24 cellular contexts compared by ENCODE assay signal in the genomic region with DNA sequence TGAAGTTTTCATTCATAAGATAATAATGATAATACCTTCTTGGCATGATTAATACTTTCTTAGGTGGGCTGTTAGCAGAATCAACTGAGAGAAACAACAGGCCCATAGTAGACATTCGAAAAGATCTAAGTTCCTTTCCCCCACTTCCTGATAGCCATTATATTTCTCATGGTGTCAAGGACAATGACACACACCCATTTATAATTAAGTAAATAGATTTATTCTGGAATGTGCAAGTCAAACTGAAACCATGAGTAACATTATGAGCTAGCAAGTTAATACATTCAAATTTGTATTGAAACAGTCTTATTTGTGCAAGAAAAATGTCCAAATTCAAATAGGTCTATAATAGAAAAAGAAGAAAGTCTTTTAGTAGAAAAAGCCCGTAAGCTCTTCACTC.
"Had no signal": no experiment of that assay in that cellular context is flagged by ENCODE, and none has a peak within 500 bp of the region (broad histone marks: within the 10 kb centered on the region; RNA-seq: fewer than 3 reads in every experiment).

No MANE protein-coding gene starts in this region.

- DNase-seq: heart right ventricle; kidney; left ventricle myocardium superior; mesendoderm; midbrain; mucosa of descending colon; naive thymus-derived CD4-positive, alpha-beta T cell; pancreas; posterior cingulate gyrus; retina; right cardiac atrium; spleen; stimulated activated CD4-positive, alpha-beta T cell treated with anti-CD3 and anti-CD28 coated beads, Interleukin-2, amount 100 ng/mL, for 48 hours; stimulated activated CD4-positive, alpha-beta T cell treated with anti-CD3 and anti-CD28 coated beads, Interleukin-4, amount 100 ng/mL, for 4 hours; stimulated activated CD8-positive, alpha-beta memory T cell treated with anti-CD3 and anti-CD28 coated beads, Interleukin-4, amount 100 ng/mL, for 48 hours; stimulated activated naive CD4-positive, alpha-beta T cell treated with Interleukin-2 at 50 U/mL for 16 hours; stimulated activated naive CD8-positive, alpha-beta T cell treated with anti-CD3 and anti-CD28 coated beads, Interleukin-15, amount 100 ng/mL, for 72 hours; substantia nigra; uterus had no signal

- H3K4me2 ChIP-seq: hepatocyte had no signal

- H3K79me2 ChIP-seq: hepatocyte had no signal

- H3K27me3 ChIP-seq: heart right ventricle, hepatocyte, pancreas, spleen, tibial nerve, uterus had no signal

- H3K4me1 ChIP-seq: heart right ventricle, prostate gland, spleen, tibial nerve had no signal

- H3K36me3 ChIP-seq: heart right ventricle, pancreas, prostate gland, spleen, tibial nerve, uterus had no signal

- H3K4me3 ChIP-seq: heart right ventricle, hepatocyte, lung, mucosa of descending colon, pancreas, prostate gland, skin epidermis, spleen, tibial nerve, uterus had no signal

- H3K9me3 ChIP-seq: heart right ventricle, mucosa of descending colon, pancreas, prostate gland, spleen, tibial nerve, uterus had no signal

- H2AFZ ChIP-seq: hepatocyte had no signal

- H3K27ac ChIP-seq: heart right ventricle, hepatocyte, pancreas, prostate gland, skin epidermis, spleen, tibial nerve, uterus had no signal
